In genomic region chr4:57548856-57549255, GRCh38 we compare ENCODE assay signal across 11 cellular contexts.
"Had no signal": no experiment of that assay in that cellular context is flagged by ENCODE, and none has a peak within 500 bp of the region (broad histone marks: within the 10 kb centered on the region; RNA-seq: fewer than 3 reads in every experiment).

No MANE protein-coding gene starts in this region.

- H3K36me3 ChIP-seq: HAP-1 had no signal

- H3K4me3 ChIP-seq: GM23248, GM23338, HAP-1 had no signal

- H3K4me1 ChIP-seq: HAP-1 had no signal

- H3K9ac ChIP-seq: GM23248 had no signal

- FAIRE-seq: H1, H54 had no signal

- H3K4me2 ChIP-seq: GM23338 had no signal

- DNase-seq: GM23248, GOT3, H7, H9, HCEC 1CT, HFFc6 had no signal

- H3K9me3 ChIP-seq: HAP-1 had no signal

- H3K27ac ChIP-seq: GM23248 had no signal

- ATAC-seq: GM23338, HCT116 had no signal

- H2AFZ ChIP-seq: GM23248, GM23338 had no signal
